ENCODE assay signal across 8 cellular contexts in the genomic region with DNA sequence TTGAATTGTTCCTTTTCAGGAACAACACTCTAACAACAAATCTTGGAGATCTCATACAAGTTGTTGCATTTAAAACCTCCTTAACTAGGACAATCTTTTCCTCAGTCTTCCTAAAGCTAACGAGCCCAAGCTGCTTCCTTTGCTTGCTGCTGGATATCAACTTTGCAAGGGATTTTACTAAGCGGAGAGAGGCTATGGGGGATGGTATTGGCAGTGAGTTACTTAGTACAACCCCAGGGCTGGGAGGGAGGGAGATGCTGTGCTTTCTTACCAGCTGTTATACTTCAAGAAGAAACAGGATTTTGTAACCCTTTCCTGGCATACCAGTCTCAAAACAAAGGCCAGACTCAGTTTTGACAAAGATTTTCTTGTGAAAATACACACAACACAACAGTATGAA. TPM values are rescaled to one million over a fixed set of nuclear protein-coding genes. Genes with fewer than 3 reads are reported as not detected.
A peak's percentile ranks its signal among the peaks of the same experiment; 100 is the strongest.
DNase-seq lines count a peak whose midpoint lies in the region; ATAC-seq and TF ChIP-seq lines count a peak whose summit lies in the region.

No MANE protein-coding gene starts in this region.

- H3K4me3 ChIP-seq in left ventricle myocardium inferior (peak overlapping the region; percentile 36), psoas muscle (peak overlapping the region; percentile 25)
- no peak overlapping the region for H3K4me3 ChIP-seq in CD8-positive, alpha-beta memory T cell (ENCODE audit: low read length)

- peak overlapping the region; percentile 91 for H3K27ac Mint-ChIP-seq in WTC11
- H3K27ac Mint-ChIP-seq in CD8-positive, alpha-beta memory T cell, result no peak overlapping the region

- H3K9me3 Mint-ChIP-seq in WTC11, result peaks cover 12% of the 10 kb centered on the region
- peaks cover 0 to 2% (median 0%) of the 10 kb centered on the region in 5 donors for H3K9me3 Mint-ChIP-seq in CD8-positive, alpha-beta memory T cell

- CTCF ChIA-PET in WTC11 (lab: Charles Lee), result interaction anchor here (0.7 to 3.4 kb wide), 5 partner anchors 10 to 513 kb away, joined by 3 to 36 read pairs (median 8); a partner anchor contains a TSS
- CTCF ChIA-PET in CD8-positive, alpha-beta memory T cell (lab: Charles Lee), result no interaction called here

- H3K4me1 Mint-ChIP-seq in WTC11, result peaks cover 24% of the 10 kb centered on the region
- H3K4me1 Mint-ChIP-seq in CD8-positive, alpha-beta memory T cell, result no peaks in the 10 kb centered on the region

- H3K36me3 ChIP-seq in left ventricle myocardium inferior, result no peaks in the 10 kb centered on the region
- H3K36me3 ChIP-seq in psoas muscle (ENCODE audit: insufficient read depth in 1 of 2, low read depth in 1 of 2), result no peaks in the 10 kb centered on the region
- H3K36me3 ChIP-seq in CD8-positive, alpha-beta memory T cell (ENCODE audit: insufficient read depth, low read length), result no peaks in the 10 kb centered on the region

- WGBS in psoas muscle, 3 donors, result 9 to 39% (median 18%) methylated on average over 2 of the region's 2 CpGs

- peak; percentile 89 for ATAC-seq in WTC11
- ATAC-seq in psoas muscle, result peak; percentile 44 to 87 (median 72)
- no peak for ATAC-seq in HG03442 (IDR thresholded peaks at IDR 0.05; ENCODE audit: unreplicated experiment)

- DNase-seq in EL (peak; percentile 89), WTC11 (ENCODE audit: low spot score) (peak; percentile 30), left ventricle myocardium inferior (peak; percentile 39), psoas muscle (no peak), GM19240 (ENCODE audit: insufficient read length, low spot score) (no peak), NCI-H510A (lab: John Stamatoyannopoulos, UW) (no peak)
- no peak for DNase-seq in CD8-positive, alpha-beta memory T cell

- H3K36me3 Mint-ChIP-seq in WTC11, result no peaks in the 10 kb centered on the region
- no peaks in the 10 kb centered on the region for H3K36me3 Mint-ChIP-seq in CD8-positive, alpha-beta memory T cell

- H3K27me3 Mint-ChIP-seq in WTC11 (ENCODE audit: low read depth), result no peaks in the 10 kb centered on the region
- H3K27me3 Mint-ChIP-seq in CD8-positive, alpha-beta memory T cell, result peaks cover 3 to 9% of the 10 kb centered on the region in 2 donors

- H3K27me3 ChIP-seq in left ventricle myocardium inferior (ENCODE audit: low read depth), result no peaks in the 10 kb centered on the region
- peaks cover 0 to 3% (median 0%) of the 10 kb centered on the region in 3 donors for H3K27me3 ChIP-seq in psoas muscle (ENCODE audit: insufficient read depth in 3 of 3, low read length in 2 of 3)
- H3K27me3 ChIP-seq in CD8-positive, alpha-beta memory T cell (ENCODE audit: insufficient read depth, low read length, poor library complexity, severe bottlenecking), result no peaks in the 10 kb centered on the region

- H3K4me3 Mint-ChIP-seq in WTC11, result peak overlapping the region; percentile 51
- H3K4me3 Mint-ChIP-seq in CD8-positive, alpha-beta memory T cell, result no peak overlapping the region

- H3K4me1 ChIP-seq in left ventricle myocardium inferior, result peaks cover 15% of the 10 kb centered on the region
- H3K4me1 ChIP-seq in psoas muscle, result no peaks in the 10 kb centered on the region
- H3K4me1 ChIP-seq in CD8-positive, alpha-beta memory T cell (ENCODE audit: insufficient read depth, low read length), result no peaks in the 10 kb centered on the region

- intact Hi-C loops in left ventricle myocardium inferior (cut with micrococcal nuclease), result no loop called here
- intact Hi-C loops in psoas muscle (cut with DNase I), result no loop called here

- no peak for TF ChIP-seq CTCF in WTC11 (IDR thresholded peaks at IDR 0.05)
- no peak for TF ChIP-seq CTCF in left ventricle myocardium inferior (IDR thresholded peaks at IDR 0.05; ENCODE audit: borderline replicate concordance)
- no peak for TF ChIP-seq CTCF in psoas muscle (IDR thresholded peaks at IDR 0.05)

- H3K27ac ChIP-seq in left ventricle myocardium inferior (replicated peaks) (peak overlapping the region; percentile 89), psoas muscle (peak overlapping the region; percentile 61)
- H3K27ac ChIP-seq in CD8-positive, alpha-beta memory T cell (ENCODE audit: low read depth, low read length), result no peak overlapping the region

- H3K9me3 ChIP-seq in left ventricle myocardium inferior (replicated peaks), result no peaks in the 10 kb centered on the region
- no peaks in the 10 kb centered on the region for H3K9me3 ChIP-seq in psoas muscle
- no peaks in the 10 kb centered on the region for H3K9me3 ChIP-seq in CD8-positive, alpha-beta memory T cell (ENCODE audit: low read length)

- POLR2A ChIA-PET in WTC11 (lab: Charles Lee), result interaction anchor here (0.7 to 1.9 kb wide), 3 partner anchors 19 to 644 kb away, joined by 4 to 10 read pairs (median 6); a partner anchor contains a TSS
- POLR2A ChIA-PET in CD8-positive, alpha-beta memory T cell (lab: Charles Lee), result interaction anchor here (0.7 kb wide), 1 partner anchor 1383 kb away, joined by 5 read pairs; no protein-coding TSS in a partner anchor

TF ChIP-seq in WTC11, 78 proteins besides CTCF, POLR2A, EP300 and RAD21:
- TF ChIP-seq HMGA2 (CRISPR knock-in tag; IDR thresholded peaks at IDR 0.05), result no peak
- TF ChIP-seq MXD4 (CRISPR knock-in tag; IDR thresholded peaks at IDR 0.05; ENCODE audit: borderline replicate concordance), result no peak
- no peak for TF ChIP-seq ZNF232 (CRISPR knock-in tag; IDR thresholded peaks at IDR 0.05)
- TF ChIP-seq, protein P1, sequence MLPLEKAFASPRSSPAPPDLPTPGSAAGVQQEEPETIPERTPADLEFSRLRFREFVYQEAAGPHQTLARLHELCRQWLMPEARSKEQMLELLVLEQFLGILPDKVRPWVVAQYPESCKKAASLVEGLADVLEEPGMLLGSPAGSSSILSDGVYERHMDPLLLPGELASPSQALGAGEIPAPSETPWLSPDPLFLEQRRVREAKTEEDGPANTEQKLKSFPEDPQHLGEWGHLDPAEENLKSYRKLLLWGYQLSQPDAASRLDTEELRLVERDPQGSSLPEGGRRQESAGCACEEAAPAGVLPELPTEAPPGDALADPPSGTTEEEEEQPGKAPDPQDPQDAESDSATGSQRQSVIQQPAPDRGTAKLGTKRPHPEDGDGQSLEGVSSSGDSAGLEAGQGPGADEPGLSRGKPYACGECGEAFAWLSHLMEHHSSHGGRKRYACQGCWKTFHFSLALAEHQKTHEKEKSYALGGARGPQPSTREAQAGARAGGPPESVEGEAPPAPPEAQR (CRISPR knock-in tag; IDR thresholded peaks at IDR 0.05), result no peak
- TF ChIP-seq CREB1 (CRISPR knock-in tag; IDR thresholded peaks at IDR 0.05), result no peak
- TF ChIP-seq, protein P2, sequence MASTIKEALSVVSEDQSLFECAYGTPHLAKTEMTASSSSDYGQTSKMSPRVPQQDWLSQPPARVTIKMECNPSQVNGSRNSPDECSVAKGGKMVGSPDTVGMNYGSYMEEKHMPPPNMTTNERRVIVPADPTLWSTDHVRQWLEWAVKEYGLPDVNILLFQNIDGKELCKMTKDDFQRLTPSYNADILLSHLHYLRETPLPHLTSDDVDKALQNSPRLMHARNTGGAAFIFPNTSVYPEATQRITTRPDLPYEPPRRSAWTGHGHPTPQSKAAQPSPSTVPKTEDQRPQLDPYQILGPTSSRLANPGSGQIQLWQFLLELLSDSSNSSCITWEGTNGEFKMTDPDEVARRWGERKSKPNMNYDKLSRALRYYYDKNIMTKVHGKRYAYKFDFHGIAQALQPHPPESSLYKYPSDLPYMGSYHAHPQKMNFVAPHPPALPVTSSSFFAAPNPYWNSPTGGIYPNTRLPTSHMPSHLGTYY (CRISPR knock-in tag; IDR thresholded peaks at IDR 0.05), result no peak
- no peak for TF ChIP-seq JAZF1 (CRISPR knock-in tag; IDR thresholded peaks at IDR 0.05)
- TF ChIP-seq SMAD4 (CRISPR knock-in tag; IDR thresholded peaks at IDR 0.05), result no peak
- TF ChIP-seq, protein P3, sequence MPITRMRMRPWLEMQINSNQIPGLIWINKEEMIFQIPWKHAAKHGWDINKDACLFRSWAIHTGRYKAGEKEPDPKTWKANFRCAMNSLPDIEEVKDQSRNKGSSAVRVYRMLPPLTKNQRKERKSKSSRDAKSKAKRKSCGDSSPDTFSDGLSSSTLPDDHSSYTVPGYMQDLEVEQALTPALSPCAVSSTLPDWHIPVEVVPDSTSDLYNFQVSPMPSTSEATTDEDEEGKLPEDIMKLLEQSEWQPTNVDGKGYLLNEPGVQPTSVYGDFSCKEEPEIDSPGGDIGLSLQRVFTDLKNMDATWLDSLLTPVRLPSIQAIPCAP (CRISPR knock-in tag; IDR thresholded peaks at IDR 0.05), result no peak
- TF ChIP-seq ZNF416 (CRISPR knock-in tag; IDR thresholded peaks at IDR 0.05), result no peak
- TF ChIP-seq, protein P4, sequence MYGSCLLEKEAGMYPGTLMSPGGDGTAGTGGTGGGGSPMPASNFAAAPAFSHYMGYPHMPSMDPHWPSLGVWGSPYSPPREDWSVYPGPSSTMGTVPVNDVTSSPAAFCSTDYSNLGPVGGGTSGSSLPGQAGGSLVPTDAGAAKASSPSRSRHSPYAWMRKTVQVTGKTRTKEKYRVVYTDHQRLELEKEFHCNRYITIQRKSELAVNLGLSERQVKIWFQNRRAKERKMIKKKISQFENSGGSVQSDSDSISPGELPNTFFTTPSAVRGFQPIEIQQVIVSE (CRISPR knock-in tag; IDR thresholded peaks at IDR 0.05; ENCODE audit: borderline replicate concordance), result no peak

RNA-seq across cellular contexts. Expression of a gene that starts 19.5 kb away (rescaled TPM):
- total RNA-seq in WTC11 (2021) (81.2 to 96.6 TPM (median 88.1 TPM) in 3 replicates), left ventricle myocardium inferior (96.6 TPM), psoas muscle (10 to 100 TPM; 24.5 to 85.0 (median 36.3) TPM)
- 10 to 100 TPM; 10.8 to 21.0 (median 14.2) TPM for polyA plus RNA-seq in psoas muscle
- total RNA-seq in CD8-positive, alpha-beta memory T cell, result under 1 TPM; 0.09 to 0.18 TPM
- polyA plus RNA-seq in CD8-positive, alpha-beta memory T cell, result not detected

Comparison
In these comparisons a context has a peak if more than half of its experiments do, and no peak if none do; other contexts are left out.
1. DNase-seq: peak in EL (single experiment), WTC11 (single experiment) and left ventricle myocardium inferior (single experiment); none in psoas muscle (0 of 2), GM19240 (single experiment), NCI-H510A (single experiment) and CD8-positive, alpha-beta memory T cell (0 of 5).
2. RNA of a gene that starts 19.5 kb away (total RNA-seq): 96.6 TPM in left ventricle myocardium inferior (single experiment), 81.2 to 96.6 TPM in WTC11 and 24.5 to 85.0 TPM in psoas muscle; 0.09 to 0.18 TPM in CD8-positive, alpha-beta memory T cell; every median in the first group is over 10 times any median in the second.